ENCODE assay signal across 1 cellular context in the genomic region with DNA sequence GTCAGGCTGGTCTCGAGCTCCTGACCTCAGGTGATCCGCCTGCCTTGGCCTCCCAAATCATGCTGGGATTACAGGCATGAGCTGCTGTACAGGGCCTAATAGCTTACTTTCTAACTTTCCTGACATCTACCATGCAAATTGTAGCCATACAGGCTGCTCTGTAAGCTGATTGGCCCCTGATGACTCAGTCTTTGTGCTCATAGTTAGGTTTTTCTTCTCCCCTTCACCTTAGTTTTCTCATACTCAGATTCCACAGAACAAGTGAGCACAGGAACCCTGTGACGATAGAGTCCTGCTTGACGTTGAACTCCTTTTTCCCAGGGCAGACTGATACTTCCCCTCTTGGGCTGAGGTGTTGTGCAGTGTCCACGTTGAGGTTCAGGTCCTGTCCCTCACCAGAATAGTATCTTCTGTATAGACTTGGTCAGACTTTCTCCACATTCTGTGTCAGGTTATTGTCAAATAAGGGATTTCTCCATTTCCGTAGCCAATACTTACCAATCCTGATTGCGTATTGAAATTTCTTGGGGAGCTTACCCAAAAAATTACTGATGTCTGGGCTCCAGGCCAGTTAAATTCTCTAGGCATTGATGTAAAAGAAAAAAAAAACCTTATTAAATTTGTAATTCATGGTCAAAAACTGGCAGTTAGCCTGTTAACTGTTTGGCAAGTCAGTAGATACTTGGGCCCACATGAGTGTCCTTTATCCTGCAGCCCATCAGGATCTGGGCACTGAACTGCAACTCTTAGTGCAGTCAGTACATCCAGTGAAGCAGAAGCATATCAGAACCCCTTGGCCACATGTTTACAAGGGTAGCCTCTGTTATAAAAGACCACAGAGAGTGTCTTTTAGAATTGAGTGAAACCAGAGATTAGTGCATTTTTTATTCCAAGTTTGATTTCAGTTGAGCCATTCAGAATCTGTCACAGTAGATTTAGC.
TF ChIP-seq lines count a peak whose summit lies in the region.

No MANE protein-coding gene starts in this region.

TF ChIP-seq in HepG2, 621 proteins besides CTCF, POLR2A, EP300 and RAD21 (continued from another document):
- TF ChIP-seq ZNF318 (CRISPR knock-in tag; IDR thresholded peaks at IDR 0.05), result no peak
- no peak for TF ChIP-seq RXRA (CRISPR knock-in tag; IDR thresholded peaks at IDR 0.05)
- TF ChIP-seq KLF15 (CRISPR knock-in tag; IDR thresholded peaks at IDR 0.05; ENCODE audit: borderline replicate concordance), result no peak
- TF ChIP-seq PHF21A (CRISPR knock-in tag; IDR thresholded peaks at IDR 0.05), result no peak
- no peak for TF ChIP-seq ZNF777 (CRISPR knock-in tag; IDR thresholded peaks at IDR 0.05)
- TF ChIP-seq KIAA2018 (CRISPR knock-in tag; IDR thresholded peaks at IDR 0.05; ENCODE audit: borderline replicate concordance), result no peak
- no peak for TF ChIP-seq PCBP2 (optimal IDR thresholded peaks at IDR 0.05; ENCODE audit: low read depth, low read length, poor library complexity, severe bottlenecking)
- TF ChIP-seq GZF1 (CRISPR knock-in tag; IDR thresholded peaks at IDR 0.05), result no peak
- no peak for TF ChIP-seq PHF20 (CRISPR knock-in tag; IDR thresholded peaks at IDR 0.05)
- TF ChIP-seq ZFP36 (IDR thresholded peaks at IDR 0.05; ENCODE audit: borderline replicate concordance, low read depth, low read length, partially characterized antibody), result no peak
- TF ChIP-seq SMARCC2 (IDR thresholded peaks at IDR 0.05), result no peak
